ENCODE assay signal across 12 cellular contexts in genomic region chr10:16967000-16967865, GRCh38.
DNase-seq lines count a peak whose midpoint lies in the region; ATAC-seq and TF ChIP-seq lines count a peak whose summit lies in the region.
"Had no signal": no experiment of that assay in that cellular context is flagged by ENCODE, and none has a peak within 500 bp of the region (broad histone marks: within the 10 kb centered on the region; RNA-seq: fewer than 3 reads in every experiment).

No MANE protein-coding gene starts in this region.

- peak overlapping the region in 5 of 9 donors; percentile 67 to 84 (median 77) for H3K27ac Mint-ChIP-seq in naive thymus-derived CD4-positive, alpha-beta T cell

- POLR2A ChIA-PET in naive thymus-derived CD4-positive, alpha-beta T cell (lab: Charles Lee): no interaction called here

- no peaks in the 10 kb centered on the region for H3K36me3 ChIP-seq in naive thymus-derived CD4-positive, alpha-beta T cell (ENCODE audit: control insufficient read depth in 2 of 3, insufficient read depth in 3 of 3, low read length in 3 of 3)
- H3K36me3 ChIP-seq: pancreas had no signal

- peaks cover 0 to 38% (median 14%) of the 10 kb centered on the region in 5 donors for H3K36me3 Mint-ChIP-seq in naive thymus-derived CD4-positive, alpha-beta T cell

- H3K27ac ChIP-seq in coronary artery: peak overlapping the region; percentile 52 to 54
- no peak overlapping the region for H3K27ac ChIP-seq in naive thymus-derived CD4-positive, alpha-beta T cell (ENCODE audit: low read depth, low read length)

- ATAC-seq in naive thymus-derived CD4-positive, alpha-beta T cell: peak; percentile 55
- no peak for ATAC-seq in HG03095 (IDR thresholded peaks at IDR 0.05; ENCODE audit: unreplicated experiment)
- ATAC-seq in HG02678 (IDR thresholded peaks at IDR 0.05; ENCODE audit: unreplicated experiment): no peak

- H3K27me3 Mint-ChIP-seq in naive thymus-derived CD4-positive, alpha-beta T cell: peaks cover 0 to 26% (median 0%) of the 10 kb centered on the region in 5 donors

- no peaks in the 10 kb centered on the region for H3K4me1 ChIP-seq in naive thymus-derived CD4-positive, alpha-beta T cell (ENCODE audit: control insufficient read depth in 2 of 2, insufficient read depth in 2 of 2, low read length in 2 of 2)
- H3K4me1 ChIP-seq: pancreas had no signal

- DNase-seq in AG09319 (ENCODE audit: extremely low read depth, low read depth) (peak; percentile 91), KBM-7 (peak; percentile 29), coronary artery (ENCODE audit: low spot score) (no peak), GM13977 (ENCODE audit: low spot score) (no peak), COLO668 (lab: John Stamatoyannopoulos, UW; ENCODE audit: unreplicated experiment) (no peak)
- DNase-seq in naive thymus-derived CD4-positive, alpha-beta T cell: no peak
- DNase-seq: caudate nucleus, KG1, pancreas, testis had no signal

- H3K4me3 ChIP-seq in coronary artery: peak overlapping the region; percentile 38
- no peak overlapping the region for H3K4me3 ChIP-seq in naive thymus-derived CD4-positive, alpha-beta T cell (ENCODE audit: low read length)
- H3K4me3 ChIP-seq: pancreas, testis had no signal

- H3K27me3 ChIP-seq in naive thymus-derived CD4-positive, alpha-beta T cell (ENCODE audit: control insufficient read depth in 2 of 2, insufficient read depth in 2 of 2, low read length in 2 of 2): no peaks in the 10 kb centered on the region
- H3K27me3 ChIP-seq: pancreas, testis had no signal

- H3K4me1 Mint-ChIP-seq in naive thymus-derived CD4-positive, alpha-beta T cell: peaks cover 12 to 27% (median 17%) of the 10 kb centered on the region in 7 donors

- in situ Hi-C loops in KBM-7 (cut with MboI; ENCODE audit: low pct_unique_long_range_greater_than_20kb, low sequenced_read_pairs) (no loop called here), GM13977 (cut with MboI; ENCODE audit: low pct_unique_long_range_greater_than_20kb, low sequenced_read_pairs, unreplicated experiment) (no loop called here)

- intact Hi-C loops in naive thymus-derived CD4-positive, alpha-beta T cell (cut with micrococcal nuclease): loop anchor here in 1 of 2 donors (2.0 kb wide), 1 partner anchor 60 kb away; no protein-coding TSS in a partner anchor

- no peaks in the 10 kb centered on the region for H3K9me3 ChIP-seq in naive thymus-derived CD4-positive, alpha-beta T cell (ENCODE audit: control insufficient read depth in 2 of 3, low read length in 3 of 3)
- H3K9me3 ChIP-seq: pancreas, testis had no signal

- peak overlapping the region in 2 of 10 donors; percentile 59 to 73 for H3K4me3 Mint-ChIP-seq in naive thymus-derived CD4-positive, alpha-beta T cell

- CTCF ChIA-PET in naive thymus-derived CD4-positive, alpha-beta T cell (lab: Charles Lee): interaction anchor here (0.7 kb wide), 1 partner anchor 30 kb away, joined by 7 read pairs; no protein-coding TSS in a partner anchor

- H3K9me3 Mint-ChIP-seq in naive thymus-derived CD4-positive, alpha-beta T cell: peaks cover 0 to 3% (median 0%) of the 10 kb centered on the region in 11 donors

- TF ChIP-seq CTCF in AG09319 (IDR thresholded peaks at IDR 0.05; ENCODE audit: low read depth, low read length): no peak
- no peak for TF ChIP-seq CTCF in coronary artery (IDR thresholded peaks at IDR 0.05)
- TF ChIP-seq CTCF in GM13977 (IDR thresholded peaks at IDR 0.05; ENCODE audit: extremely low read depth, insufficient read depth, missing control alignments): no peak

Comparison
In these comparisons a context has a peak if more than half of its experiments do, and no peak if none do; other contexts are left out.
1. DNase-seq: peak in AG09319 (single experiment) and KBM-7 (single experiment); none in coronary artery (single experiment), naive thymus-derived CD4-positive, alpha-beta T cell (0 of 9), GM13977 (single experiment) and COLO668 (single experiment).